ENCODE assay signal across 2 cellular contexts in the genomic region with DNA sequence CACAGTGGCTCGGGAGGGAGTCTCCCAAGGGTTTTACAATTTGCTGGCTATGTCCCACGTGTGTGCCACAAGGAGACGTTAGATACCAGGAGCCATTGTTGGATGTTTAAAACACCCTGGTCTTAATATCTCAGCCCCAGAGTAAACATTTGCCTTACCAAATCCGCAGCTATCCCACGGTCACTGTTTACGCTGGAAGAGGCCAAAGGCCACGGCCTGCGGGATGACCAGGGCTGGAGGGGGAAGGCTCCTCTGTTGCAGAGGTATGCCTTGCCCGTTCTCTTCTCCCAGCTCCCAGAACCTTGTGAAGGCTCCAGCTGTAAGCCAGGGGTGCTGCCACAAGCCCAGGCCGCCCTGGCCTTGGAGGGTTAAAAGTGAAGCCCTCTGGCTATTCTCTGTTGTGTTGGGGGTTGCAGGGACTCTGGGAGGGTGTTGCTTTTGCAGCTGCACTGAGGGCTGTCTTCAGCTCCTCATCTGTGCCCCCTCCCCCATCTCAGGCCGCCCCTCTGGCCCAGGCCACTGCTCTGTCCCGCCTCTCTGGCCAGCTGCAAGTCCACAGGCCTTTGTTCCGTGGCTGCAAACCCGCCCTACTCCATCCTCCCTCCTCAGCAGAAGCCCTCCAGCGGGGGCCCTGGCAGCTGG.
TF ChIP-seq lines count a peak whose summit lies in the region.

No MANE protein-coding gene starts in this region.

TF ChIP-seq in SK-N-SH, 30 proteins besides CTCF, POLR2A, EP300 and RAD21 (continued from another document):
- TF ChIP-seq REST (IDR thresholded peaks at IDR 0.05; ENCODE audit: low read depth, low read length): no peak
- TF ChIP-seq GATA2 (CRISPR knock-in tag; IDR thresholded peaks at IDR 0.05): no peak

TF ChIP-seq in SK-N-SH treated with all-trans-retinoic acid at 6 μM for 48 hours, 23 proteins besides CTCF, POLR2A, EP300 and RAD21 (continued from another document):
- TF ChIP-seq, protein P1, sequence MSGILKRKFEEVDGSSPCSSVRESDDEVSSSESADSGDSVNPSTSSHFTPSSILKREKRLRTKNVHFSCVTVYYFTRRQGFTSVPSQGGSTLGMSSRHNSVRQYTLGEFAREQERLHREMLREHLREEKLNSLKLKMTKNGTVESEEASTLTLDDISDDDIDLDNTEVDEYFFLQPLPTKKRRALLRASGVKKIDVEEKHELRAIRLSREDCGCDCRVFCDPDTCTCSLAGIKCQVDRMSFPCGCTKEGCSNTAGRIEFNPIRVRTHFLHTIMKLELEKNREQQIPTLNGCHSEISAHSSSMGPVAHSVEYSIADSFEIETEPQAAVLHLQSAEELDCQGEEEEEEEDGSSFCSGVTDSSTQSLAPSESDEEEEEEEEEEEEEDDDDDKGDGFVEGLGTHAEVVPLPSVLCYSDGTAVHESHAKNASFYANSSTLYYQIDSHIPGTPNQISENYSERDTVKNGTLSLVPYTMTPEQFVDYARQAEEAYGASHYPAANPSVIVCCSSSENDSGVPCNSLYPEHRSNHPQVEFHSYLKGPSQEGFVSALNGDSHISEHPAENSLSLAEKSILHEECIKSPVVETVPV (CRISPR knock-in tag; IDR thresholded peaks at IDR 0.05): no peak
- TF ChIP-seq ZFP3 (CRISPR knock-in tag; IDR thresholded peaks at IDR 0.05) (no peak), BACH2 (CRISPR knock-in tag; IDR thresholded peaks at IDR 0.05; ENCODE audit: borderline replicate concordance) (no peak), POU6F1 (CRISPR knock-in tag; IDR thresholded peaks at IDR 0.05; ENCODE audit: borderline replicate concordance, low read depth) (no peak), GLIS3 (CRISPR knock-in tag; IDR thresholded peaks at IDR 0.05) (no peak), ZNF565 (CRISPR knock-in tag; conservative IDR thresholded peaks at IDR 0.05; ENCODE audit: low read depth) (no peak), ISL1 (CRISPR knock-in tag; IDR thresholded peaks at IDR 0.05) (no peak), TOX (CRISPR knock-in tag; IDR thresholded peaks at IDR 0.05; ENCODE audit: borderline replicate concordance) (no peak), CSDC2 (CRISPR knock-in tag; IDR thresholded peaks at IDR 0.05) (no peak), TSHZ2 (CRISPR knock-in tag; IDR thresholded peaks at IDR 0.05) (no peak), ZC3H10 (CRISPR knock-in tag; IDR thresholded peaks at IDR 0.05) (no peak), SNAI2 (CRISPR knock-in tag; IDR thresholded peaks at IDR 0.05) (no peak)
